18 cellular contexts compared by ENCODE assay signal in genomic region chr14:100469632-100470522, GRCh38.
DNase-seq lines count a peak whose midpoint lies in the region; ATAC-seq and TF ChIP-seq lines count a peak whose summit lies in the region.
"Had no signal": no experiment of that assay in that cellular context is flagged by ENCODE, and none has a peak within 500 bp of the region (broad histone marks: within the 10 kb centered on the region; RNA-seq: fewer than 3 reads in every experiment).

No MANE protein-coding gene starts in this region.

- CTCF ChIA-PET in activated CD8-positive, alpha-beta T cell treated with anti-CD3 and anti-CD28 coated beads for 36 hours (lab: Charles Lee): interaction anchor here (0.9 to 1.5 kb wide), 4 partner anchors 9 to 176 kb away, joined by 3 to 4 read pairs (median 4); no protein-coding TSS in a partner anchor
- CTCF ChIA-PET in activated CD8-positive, alpha-beta T cell treated with anti-CD3 and anti-CD28 coated beads, Interleukin-2, amount 10 ng/mL, durations not matched to agents 7 days and 5 days (lab: Charles Lee): interaction anchor here (0.7 kb wide), 1 partner anchor 36 kb away, joined by 3 read pairs; no protein-coding TSS in a partner anchor

- no peak overlapping the region for H2AFZ ChIP-seq in H9 (ENCODE audit: low read length)

- H4K91ac ChIP-seq in H9 (ENCODE audit: insufficient read length, low read depth, low read length): no peak overlapping the region

- no peak overlapping the region for H2BK5ac ChIP-seq in H9 (ENCODE audit: insufficient read length, low read length)

- no peaks in the 10 kb centered on the region for H3K36me3 Mint-ChIP-seq in activated CD8-positive, alpha-beta T cell treated with anti-CD3 and anti-CD28 coated beads for 36 hours (ENCODE audit: low read depth)
- H3K36me3 Mint-ChIP-seq in activated CD8-positive, alpha-beta T cell treated with anti-CD3 and anti-CD28 coated beads, Interleukin-2, amount 10 ng/mL, durations not matched to agents 7 days and 5 days (ENCODE audit: low read depth): no peaks in the 10 kb centered on the region
- no peaks in the 10 kb centered on the region for H3K36me3 Mint-ChIP-seq in effector memory CD8-positive, alpha-beta T cell (ENCODE audit: insufficient read depth)
- H3K36me3 Mint-ChIP-seq in H9 (ENCODE audit: insufficient read depth in 1 of 3, low read depth in 3 of 3): peaks cover 0 to 2% (median 0%) of the 10 kb centered on the region in 3 experiments; a peak in 2 of 7 replicates

- H3K4me3 Mint-ChIP-seq in activated CD8-positive, alpha-beta T cell treated with anti-CD3 and anti-CD28 coated beads for 36 hours: no peak overlapping the region
- no peak overlapping the region for H3K4me3 Mint-ChIP-seq in activated CD8-positive, alpha-beta T cell treated with anti-CD3 and anti-CD28 coated beads, Interleukin-2, amount 10 ng/mL, durations not matched to agents 7 days and 5 days
- H3K4me3 Mint-ChIP-seq in effector memory CD8-positive, alpha-beta T cell: no peak overlapping the region
- no peak overlapping the region for H3K4me3 Mint-ChIP-seq in stimulated activated naive CD8-positive, alpha-beta T cell treated with anti-CD3 and anti-CD28 coated beads, Interleukin-15, amount 100 ng/mL, for 72 hours
- no peak overlapping the region for H3K4me3 Mint-ChIP-seq in H9

- WGBS in H9 (ENCODE audit: extremely low coverage, insufficient read length, low lambda C conversion rate): no CpG with 5 or more reads among the region's 6 CpGs

- H3K27me3 Mint-ChIP-seq in activated CD8-positive, alpha-beta T cell treated with anti-CD3 and anti-CD28 coated beads for 36 hours: no peaks in the 10 kb centered on the region
- peaks cover 3% of the 10 kb centered on the region for H3K27me3 Mint-ChIP-seq in activated CD8-positive, alpha-beta T cell treated with anti-CD3 and anti-CD28 coated beads, Interleukin-2, amount 10 ng/mL, durations not matched to agents 7 days and 5 days (ENCODE audit: low read depth)
- H3K27me3 Mint-ChIP-seq in effector memory CD8-positive, alpha-beta T cell: no peaks in the 10 kb centered on the region
- H3K27me3 Mint-ChIP-seq in stimulated activated naive CD8-positive, alpha-beta T cell treated with anti-CD3 and anti-CD28 coated beads, Interleukin-15, amount 100 ng/mL, for 72 hours: no peaks in the 10 kb centered on the region
- H3K27me3 Mint-ChIP-seq in H9 (ENCODE audit: low read depth): peaks cover 40% of the 10 kb centered on the region

- no peaks in the 10 kb centered on the region for H3K23me2 ChIP-seq in H9 (ENCODE audit: insufficient read length, low read depth, low read length, poor library complexity, severe bottlenecking)

- intact Hi-C loops in activated CD8-positive, alpha-beta T cell treated with anti-CD3 and anti-CD28 coated beads for 36 hours (cut with micrococcal nuclease): no loop called here

- peak overlapping the region; percentile 14 for H3K27ac Mint-ChIP-seq in activated CD8-positive, alpha-beta T cell treated with anti-CD3 and anti-CD28 coated beads for 36 hours
- H3K27ac Mint-ChIP-seq in activated CD8-positive, alpha-beta T cell treated with anti-CD3 and anti-CD28 coated beads, Interleukin-2, amount 10 ng/mL, durations not matched to agents 7 days and 5 days: no peak overlapping the region
- no peak overlapping the region for H3K27ac Mint-ChIP-seq in effector memory CD8-positive, alpha-beta T cell
- H3K27ac Mint-ChIP-seq in stimulated activated naive CD8-positive, alpha-beta T cell treated with anti-CD3 and anti-CD28 coated beads, Interleukin-15, amount 100 ng/mL, for 72 hours: peak overlapping the region in 1 of 2 donors; percentile 1
- H3K27ac Mint-ChIP-seq in H9: no peak overlapping the region

- H2BK12ac ChIP-seq in H9 (ENCODE audit: insufficient read length, low read depth, low read length): no peak overlapping the region

- H2BK15ac ChIP-seq in H9 (ENCODE audit: low read depth, low read length): no peak overlapping the region

- no peak overlapping the region for H3K56ac ChIP-seq in H9 (ENCODE audit: insufficient read length, low read depth, low read length)

- H2BK120ac ChIP-seq in H9 (ENCODE audit: low read depth, low read length, poor library complexity, severe bottlenecking): no peak overlapping the region

- no peak overlapping the region for H4K8ac ChIP-seq in H9 (replicated peaks; ENCODE audit: insufficient read length, low read depth, low read length)

- no peak overlapping the region for H2AK5ac ChIP-seq in H9 (ENCODE audit: insufficient read length, low read length)

- ATAC-seq in activated CD8-positive, alpha-beta T cell treated with anti-CD3 and anti-CD28 coated beads for 36 hours: peak; percentile 93
- ATAC-seq in activated CD8-positive, alpha-beta T cell treated with anti-CD3 and anti-CD28 coated beads, Interleukin-2, amount 10 ng/mL, durations not matched to agents 7 days and 5 days: no peak
- peak; percentile 36 for ATAC-seq in effector memory CD8-positive, alpha-beta T cell (replicated peaks)
- ATAC-seq in stimulated activated naive CD8-positive, alpha-beta T cell treated with anti-CD3 and anti-CD28 coated beads, Interleukin-15, amount 100 ng/mL, for 72 hours: peak; percentile 95
- no peak for ATAC-seq in GM18520 (IDR thresholded peaks at IDR 0.05; ENCODE audit: unreplicated experiment)

- H3K4me1 ChIP-seq in H9 (ENCODE audit: insufficient read depth, low read length): peaks cover 5% of the 10 kb centered on the region; the same call in 1 of the 2 replicates

- H2BK20ac ChIP-seq in H9 (ENCODE audit: low read depth, low read length, poor library complexity, severe bottlenecking): no peak overlapping the region

- DNase-seq in activated CD8-positive, alpha-beta T cell treated with anti-CD3 and anti-CD28 coated beads for 36 hours: peak; percentile 46
- no peak for DNase-seq in activated CD8-positive, alpha-beta T cell treated with anti-CD3 and anti-CD28 coated beads, Interleukin-2, amount 10 ng/mL, durations not matched to agents 7 days and 5 days
- peak; percentile 19 for DNase-seq in stimulated activated CD4-positive, alpha-beta T cell treated with anti-CD3 and anti-CD28 coated beads, Interleukin-1b, Interleukin-23, amount 100 ng/mL, for 48 hours
- DNase-seq in stimulated activated CD4-positive, alpha-beta T cell treated with anti-CD3 and anti-CD28 coated beads, Interleukin-4, amount 100 ng/mL, for 1 hour: no peak
- DNase-seq in effector memory CD8-positive, alpha-beta T cell: no peak
- peak in 1 of 2 donors; percentile 15 for DNase-seq in stimulated activated naive CD8-positive, alpha-beta T cell treated with anti-CD3 and anti-CD28 coated beads, Interleukin-15, amount 100 ng/mL, for 72 hours
- DNase-seq in H9: no peak
- DNase-seq: C1 segment of cervical spinal cord; COR-L47; GF-D8; GOT3; KG1; NCI-H1417 treated with DMSO at 0.1 percent for 48 hours; NCI-H2029; NCI-H2171; NCI-H446 treated with DMSO at 0.1 percent for 48 hours; NK-92 treated with Interleukin-12 subunit alpha and Interleukin-12 subunit beta, amount 100 ng/mL, for 24 hours had no signal

- no peak overlapping the region for H3K14ac ChIP-seq in H9 (ENCODE audit: insufficient read depth, low read length)

- H3K4me2 ChIP-seq in H9 (ENCODE audit: insufficient read depth, insufficient read length, low read length): no peak overlapping the region

- no peaks in the 10 kb centered on the region for H4K20me1 ChIP-seq in H9 (ENCODE audit: control insufficient read depth, insufficient read depth, insufficient read length)

- H3K4me1 Mint-ChIP-seq in activated CD8-positive, alpha-beta T cell treated with anti-CD3 and anti-CD28 coated beads for 36 hours (ENCODE audit: low read depth): peaks cover 7% of the 10 kb centered on the region
- peaks cover 8% of the 10 kb centered on the region for H3K4me1 Mint-ChIP-seq in activated CD8-positive, alpha-beta T cell treated with anti-CD3 and anti-CD28 coated beads, Interleukin-2, amount 10 ng/mL, durations not matched to agents 7 days and 5 days (ENCODE audit: low read depth)
- peaks cover 0 to 2% of the 10 kb centered on the region in 2 donors for H3K4me1 Mint-ChIP-seq in effector memory CD8-positive, alpha-beta T cell (ENCODE audit: low read depth in 2 of 2)
- peaks cover 11% of the 10 kb centered on the region for H3K4me1 Mint-ChIP-seq in stimulated activated naive CD8-positive, alpha-beta T cell treated with anti-CD3 and anti-CD28 coated beads, Interleukin-15, amount 100 ng/mL, for 72 hours
- peaks cover 26 to 39% of the 10 kb centered on the region in 2 experiments for H3K4me1 Mint-ChIP-seq in H9

- no peak overlapping the region for H3K4ac ChIP-seq in H9 (ENCODE audit: low read depth, low read length)

- H3K27me3 ChIP-seq in H9 (ENCODE audit: insufficient read depth, low read length): no peaks in the 10 kb centered on the region

- POLR2A ChIA-PET in activated CD8-positive, alpha-beta T cell treated with anti-CD3 and anti-CD28 coated beads for 36 hours (lab: Charles Lee): no interaction called here
- POLR2A ChIA-PET in activated CD8-positive, alpha-beta T cell treated with anti-CD3 and anti-CD28 coated beads, Interleukin-2, amount 10 ng/mL, durations not matched to agents 7 days and 5 days (lab: Charles Lee): no interaction called here

- no peak overlapping the region for H3K23ac ChIP-seq in H9 (ENCODE audit: insufficient read length, low read depth, low read length)

- H3K18ac ChIP-seq in H9 (ENCODE audit: insufficient read length, low read depth, low read length): no peak overlapping the region

- H3K9me3 ChIP-seq in H9 (ENCODE audit: control insufficient read depth, low read depth, low read length): no peaks in the 10 kb centered on the region

- no peak overlapping the region for H4K5ac ChIP-seq in H9 (ENCODE audit: insufficient read length, low read depth, low read length)

- H3K9ac ChIP-seq in H9 (ENCODE audit: extremely low read depth, insufficient read length, low read length): no peak overlapping the region

- H3T11ph ChIP-seq in H9 (ENCODE audit: low read length): no peak overlapping the region

- H3K79me1 ChIP-seq in H9 (ENCODE audit: insufficient read depth, low read depth, low read length, poor library complexity, severe bottlenecking): no peaks in the 10 kb centered on the region

- H3K27ac ChIP-seq in H9 (ENCODE audit: insufficient read length, low read depth, low read length): no peak overlapping the region

- TF ChIP-seq CTCF in activated CD8-positive, alpha-beta T cell treated with anti-CD3 and anti-CD28 coated beads for 36 hours (IDR thresholded peaks at IDR 0.05): no peak
- TF ChIP-seq CTCF in H9 (conservative IDR thresholded peaks at IDR 0.05): no peak

- H3K9me3 Mint-ChIP-seq in activated CD8-positive, alpha-beta T cell treated with anti-CD3 and anti-CD28 coated beads for 36 hours: no peaks in the 10 kb centered on the region
- H3K9me3 Mint-ChIP-seq in activated CD8-positive, alpha-beta T cell treated with anti-CD3 and anti-CD28 coated beads, Interleukin-2, amount 10 ng/mL, durations not matched to agents 7 days and 5 days (ENCODE audit: insufficient read depth): no peaks in the 10 kb centered on the region
- H3K9me3 Mint-ChIP-seq in effector memory CD8-positive, alpha-beta T cell: no peaks in the 10 kb centered on the region
- no peaks in the 10 kb centered on the region for H3K9me3 Mint-ChIP-seq in stimulated activated naive CD8-positive, alpha-beta T cell treated with anti-CD3 and anti-CD28 coated beads, Interleukin-15, amount 100 ng/mL, for 72 hours
- no peaks in the 10 kb centered on the region; a peak in 1 of 5 replicates for H3K9me3 Mint-ChIP-seq in H9

- H3K79me2 ChIP-seq in H9 (ENCODE audit: insufficient read depth, low read length): no peaks in the 10 kb centered on the region

Comparison
In these comparisons a context has a peak if more than half of its experiments do, and no peak if none do; other contexts are left out.
1. ATAC-seq: peak in activated CD8-positive, alpha-beta T cell treated with anti-CD3 and anti-CD28 coated beads for 36 hours (single experiment), effector memory CD8-positive, alpha-beta T cell (single experiment) and stimulated activated naive CD8-positive, alpha-beta T cell treated with anti-CD3 and anti-CD28 coated beads, Interleukin-15, amount 100 ng/mL, for 72 hours (single experiment); none in activated CD8-positive, alpha-beta T cell treated with anti-CD3 and anti-CD28 coated beads, Interleukin-2, amount 10 ng/mL, durations not matched to agents 7 days and 5 days (single experiment) and GM18520 (single experiment).
2. DNase-seq: peak in activated CD8-positive, alpha-beta T cell treated with anti-CD3 and anti-CD28 coated beads for 36 hours (single experiment) and stimulated activated CD4-positive, alpha-beta T cell treated with anti-CD3 and anti-CD28 coated beads, Interleukin-1b, Interleukin-23, amount 100 ng/mL, for 48 hours (single experiment); none in activated CD8-positive, alpha-beta T cell treated with anti-CD3 and anti-CD28 coated beads, Interleukin-2, amount 10 ng/mL, durations not matched to agents 7 days and 5 days (single experiment), stimulated activated CD4-positive, alpha-beta T cell treated with anti-CD3 and anti-CD28 coated beads, Interleukin-4, amount 100 ng/mL, for 1 hour (single experiment), effector memory CD8-positive, alpha-beta T cell (0 of 3) and H9 (single experiment).